In the genomic region with DNA sequence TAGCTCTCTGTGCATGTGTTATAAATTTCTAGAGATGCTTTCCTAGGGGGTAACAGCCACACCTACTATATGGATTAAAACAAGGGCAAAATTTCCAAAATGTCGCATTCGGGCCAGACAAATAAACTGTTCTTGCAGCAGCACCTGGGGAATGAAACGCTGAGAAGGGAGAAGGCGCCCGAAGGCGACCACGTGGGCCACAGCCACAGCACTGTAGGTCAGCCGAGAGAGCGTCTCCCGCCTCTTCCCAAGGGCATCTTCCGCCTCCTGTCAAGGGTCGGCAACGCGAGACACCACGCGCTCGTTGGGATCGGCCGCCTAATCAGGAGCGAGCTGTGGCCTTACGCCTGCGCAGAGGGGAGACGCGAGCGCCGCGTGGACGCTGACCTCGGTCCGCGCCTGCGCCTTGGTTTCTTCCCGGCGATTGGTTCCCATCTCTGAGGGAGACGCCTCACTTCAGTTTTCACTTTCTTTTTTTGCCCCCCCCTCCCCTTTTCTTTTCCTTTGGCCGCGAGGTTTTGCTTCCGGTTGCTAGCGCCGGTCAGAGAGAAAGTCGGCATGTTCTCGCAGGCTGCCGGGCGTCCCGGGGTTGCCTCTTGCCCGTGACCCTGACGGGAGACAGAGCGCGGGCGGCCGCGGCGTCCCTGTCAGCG, we compare ENCODE assay signal across 8 cellular contexts. TPM values are rescaled to one million over a fixed set of nuclear protein-coding genes. Genes with fewer than 3 reads are reported as not detected.
DNase-seq lines count a peak whose midpoint lies in the region; ATAC-seq, FAIRE-seq and TF ChIP-seq lines count a peak whose summit lies in the region.

A gene with protein sequence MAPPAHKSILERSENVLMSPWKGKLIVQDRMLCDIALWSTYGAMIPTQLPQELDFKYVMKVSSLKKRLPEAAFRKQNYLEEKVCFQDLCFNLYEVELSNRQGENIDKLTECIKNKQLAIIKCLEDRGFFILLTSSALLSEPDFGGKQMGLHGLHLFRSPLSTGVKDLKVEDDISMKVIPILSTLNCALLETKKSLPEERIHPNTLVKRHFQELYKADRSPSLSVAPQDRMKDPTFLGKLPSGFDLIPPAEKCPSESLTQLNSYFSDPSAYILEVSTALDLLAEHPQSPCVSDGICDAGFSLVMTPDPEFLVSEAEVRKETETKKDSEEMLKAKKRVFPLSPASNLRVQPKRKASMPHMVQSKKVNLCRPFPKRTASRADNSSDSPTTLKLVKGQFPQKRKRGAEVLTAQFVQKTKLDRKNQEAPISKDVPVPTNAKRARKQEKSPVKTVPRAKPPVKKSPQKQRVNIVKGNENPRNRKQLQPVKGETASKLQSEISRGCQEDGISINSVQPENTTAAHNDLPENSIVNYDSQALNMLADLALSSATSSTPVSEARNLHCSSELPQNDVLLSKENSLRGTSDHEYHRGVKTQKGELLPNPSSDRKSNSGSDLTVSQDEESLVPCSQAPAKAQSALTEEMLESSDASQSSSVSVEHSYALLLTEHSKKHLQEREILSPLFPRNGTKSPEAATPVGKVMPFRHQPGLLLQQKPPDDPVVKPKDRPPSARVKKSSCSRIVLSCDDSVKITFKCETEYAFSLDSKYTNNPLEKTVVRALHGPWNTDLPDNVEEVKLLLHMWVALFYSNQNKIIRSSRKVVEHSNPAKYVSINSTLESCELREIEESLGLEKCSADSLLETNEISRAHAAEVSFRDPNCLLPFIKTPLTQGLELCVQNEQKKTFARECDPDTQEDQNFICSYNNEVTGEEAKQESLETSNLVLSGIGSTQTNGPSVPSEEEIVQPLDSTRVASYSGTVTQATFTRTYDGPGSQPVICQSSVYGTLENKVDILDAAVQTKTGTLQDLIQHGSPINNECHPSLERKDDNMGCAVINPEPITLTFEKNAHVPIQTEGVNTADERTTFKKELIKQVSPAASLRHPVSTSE (N-terminal part only) (plus strand): TSS at position 521 of the 653 bp plus-strand sequence. CDS start 35,805 bp downstream, outside the sequence.

- dilution Hi-C loops in IMR-90 (cut with HindIII; ENCODE audit: low sequenced_read_pairs, unreplicated experiment), result no loop called here
- dilution Hi-C loops in endothelial cell of umbilical vein (cut with MboI; ENCODE audit: extremely low pct_ligation_motif_present, low sequenced_read_pairs), result no loop called here

- no peak within 1 kb of the TSS for H3K18ac ChIP-seq in IMR-90 (ENCODE audit: low read depth, low read length)

- WGBS in IMR-90 (ENCODE audit: extremely low coverage in 2 of 2, insufficient read length in 1 of 2), 2 experiments, result 3% methylated on average over 19 of the region's 54 CpGs; no CpG with 5 or more reads in 1 of the 2 experiments

- H2BK120ac ChIP-seq in IMR-90 (ENCODE audit: low read depth, low read length), result peak within 1 kb of the TSS; percentile 22

- peak within 1 kb of the TSS; percentile 77 for H3K23ac ChIP-seq in IMR-90 (ENCODE audit: low read depth, low read length)

- H4K5ac ChIP-seq in IMR-90 (ENCODE audit: low read depth, low read length), result peak within 1 kb of the TSS; percentile 72

- H3K4me3 ChIP-seq in IMR-90 (ENCODE audit: insufficient read depth, low read depth, low read length) (peak within 1 kb of the TSS; percentile 72), endothelial cell of umbilical vein (replicated peaks in 1 of 3; ENCODE audit: insufficient read depth in 1 of 3, low read depth in 1 of 3, low read length in 3 of 3) (peak within 1 kb of the TSS; percentile 62 to 97 (median 89))

- no peak within 1 kb of the TSS for H2BK15ac ChIP-seq in IMR-90 (ENCODE audit: low read depth, low read length)

- H3K27ac ChIP-seq in IMR-90 (ENCODE audit: insufficient read depth, low read length), result peak within 1 kb of the TSS; percentile 48
- peak within 1 kb of the TSS; percentile 68 for H3K27ac ChIP-seq in endothelial cell of umbilical vein (ENCODE audit: insufficient read depth, low read depth, low read length)

- H4K20me1 ChIP-seq in IMR-90 (ENCODE audit: insufficient read depth, low read length) (peaks cover 22% of the 10 kb centered on the region; the same call in 1 of the 2 replicates), endothelial cell of umbilical vein (replicated peaks; ENCODE audit: control insufficient read depth, extremely low read depth, insufficient read depth, low read length) (no peaks in the 10 kb centered on the region)

- CTCF ChIA-PET in IMR-90 (lab: Yijun Ruan, JAX), result interaction anchor here (1.4 kb wide), 1 partner anchor 9 kb away, joined by 5 read pairs; no protein-coding TSS in a partner anchor
- CTCF ChIA-PET in endothelial cell of umbilical vein (lab: Charles Lee), result interaction anchor here (1.2 to 1.4 kb wide), 3 partner anchors 54 to 189 kb away, joined by 3 read pairs; no protein-coding TSS in a partner anchor

- H3K14ac ChIP-seq in IMR-90 (replicated peaks; ENCODE audit: low read depth, low read length), result peak within 1 kb of the TSS; percentile 70

- DNase-seq in D721Med (ENCODE audit: insufficient read length, low spot score) (peak; percentile 80), IMR-90 (peak; percentile 95), OCI-M1 (lab: John Stamatoyannopoulos, UW) (peak; percentile 99), activated T-cell treated with anti-CD3 and anti-CD28 coated beads for 24 hours (ENCODE audit: low read depth) (peak; percentile 97), endothelial cell of umbilical vein (ENCODE audit: low read depth, low spot score) (peak; percentile 99), midbrain (lab: John Stamatoyannopoulos, UW) (peak; percentile 98)
- peak; percentile 93 for DNase-seq in stimulated activated CD8-positive, alpha-beta memory T cell treated with anti-CD3 and anti-CD28 coated beads, Interleukin-2, amount 100 ng/mL, for 1 hour (ENCODE audit: low read depth in 2 of 2)

- TF ChIP-seq CTCF in D721Med (IDR thresholded peaks at IDR 0.05; ENCODE audit: insufficient read depth, missing control alignments) (no peak), IMR-90 (conservative IDR thresholded peaks at IDR 0.05; ENCODE audit: low read depth, low read length) (no peak), endothelial cell of umbilical vein (IDR thresholded peaks at IDR 0.05; ENCODE audit: extremely low read depth in 1 of 2, insufficient read depth in 1 of 2, low read depth in 1 of 2, low read length in 2 of 2) (no peak)

- H2AFZ ChIP-seq in IMR-90 (replicated peaks; ENCODE audit: low read length, poor library complexity) (peak within 1 kb of the TSS; percentile 99), endothelial cell of umbilical vein (ENCODE audit: low read depth, low read length) (peak within 1 kb of the TSS; percentile 86)

- no peak within 1 kb of the TSS for H2AK5ac ChIP-seq in IMR-90 (ENCODE audit: low read depth, low read length)

- BruUV-seq in IMR-90 (replicated peaks; lab: Mats Ljungman, UMichigan), result no TSS peak
- TSS peak; percentile 58 for BruUV-seq in endothelial cell of umbilical vein (replicated peaks; lab: Mats Ljungman, UMichigan)

- H4K8ac ChIP-seq in IMR-90 (ENCODE audit: low read depth in 2 of 2, low read length in 2 of 2), result peak within 1 kb of the TSS; percentile 80 to 99

- peak within 1 kb of the TSS; percentile 49 for H3K56ac ChIP-seq in IMR-90 (ENCODE audit: extremely low read depth, insufficient read depth, low read length)

- no peak within 1 kb of the TSS for H2BK20ac ChIP-seq in IMR-90 (ENCODE audit: low read depth, low read length)

- POLR2A ChIA-PET in IMR-90 (lab: Charles Lee; ENCODE audit: unreplicated experiment) (interaction anchor here (0.6 kb wide), 2 partner anchors 19 to 237 kb away, joined by 3 read pairs; no protein-coding TSS in a partner anchor), endothelial cell of umbilical vein (lab: Charles Lee) (no interaction called here)

- H3K9me3 ChIP-seq in IMR-90 (ENCODE audit: control insufficient read depth, insufficient read depth, low read length) (no peaks in the 10 kb centered on the region), endothelial cell of umbilical vein (replicated peaks; ENCODE audit: control insufficient read depth, insufficient read depth, low read length) (no peaks in the 10 kb centered on the region)

- no peak for TF ChIP-seq RAD21 in IMR-90 (IDR thresholded peaks at IDR 0.05; ENCODE audit: low read length)

- H3K9ac ChIP-seq in IMR-90 (ENCODE audit: low read depth, low read length), result peak within 1 kb of the TSS; percentile 75
- peak within 1 kb of the TSS; percentile 79 for H3K9ac ChIP-seq in endothelial cell of umbilical vein (replicated peaks; ENCODE audit: extremely low read depth, insufficient read depth, low read length)

- TF ChIP-seq POLR2A in IMR-90 (IDR thresholded peaks at IDR 0.05; ENCODE audit: low read depth, low read length) (peak; percentile 86), endothelial cell of umbilical vein (IDR thresholded peaks at IDR 0.05; ENCODE audit: low read depth, low read length) (peak; percentile 60)

- FAIRE-seq in D721Med (lab: Jason Lieb, UNC) (no peak), endothelial cell of umbilical vein (lab: Jason Lieb, UNC) (peak; percentile 98)

- peak within 1 kb of the TSS; percentile 52 for H3K4ac ChIP-seq in IMR-90 (ENCODE audit: low read depth, low read length)

- H3K79me2 ChIP-seq in endothelial cell of umbilical vein (ENCODE audit: control insufficient read depth, insufficient read depth, low read length), result peaks cover 46% of the 10 kb centered on the region

- H3K9me1 ChIP-seq in IMR-90 (ENCODE audit: insufficient read depth, low read length) (no peaks in the 10 kb centered on the region), endothelial cell of umbilical vein (replicated peaks; ENCODE audit: control insufficient read depth, extremely low read depth, insufficient read depth, low read length) (no peaks in the 10 kb centered on the region)

- peak within 1 kb of the TSS; percentile 33 for H2BK5ac ChIP-seq in IMR-90 (ENCODE audit: low read depth, low read length, poor library complexity, severe bottlenecking)

- H3K36me3 ChIP-seq in IMR-90 (ENCODE audit: control insufficient read depth, insufficient read depth, low read length), result peaks cover 1% of the 10 kb centered on the region; the same call in 1 of the 2 replicates
- no peaks in the 10 kb centered on the region for H3K36me3 ChIP-seq in endothelial cell of umbilical vein (ENCODE audit: control insufficient read depth in 2 of 2, extremely low read depth in 1 of 2, insufficient read depth in 2 of 2, low read length in 2 of 2)

- H3K4me2 ChIP-seq in IMR-90 (ENCODE audit: low read depth, low read length) (peak within 1 kb of the TSS; percentile 90), endothelial cell of umbilical vein (ENCODE audit: insufficient read depth, low read length) (peak within 1 kb of the TSS; percentile 96)

- H3K79me1 ChIP-seq in IMR-90 (ENCODE audit: low read depth in 1 of 2, low read length in 2 of 2), result peaks cover 0 to 19% of the 10 kb centered on the region in 2 experiments; a peak in 2 of 4 replicates

- H3K4me1 ChIP-seq in IMR-90 (ENCODE audit: control insufficient read depth, insufficient read depth, low read length) (no peaks in the 10 kb centered on the region), endothelial cell of umbilical vein (ENCODE audit: control insufficient read depth, extremely low read depth, insufficient read depth, low read length) (peaks cover 9% of the 10 kb centered on the region)

- peak within 1 kb of the TSS; percentile 70 for H4K91ac ChIP-seq in IMR-90 (ENCODE audit: insufficient read depth, low read depth, low read length)

- no peaks in the 10 kb centered on the region for H3K27me3 ChIP-seq in IMR-90 (ENCODE audit: control insufficient read depth, insufficient read depth, low read length)
- H3K27me3 ChIP-seq in endothelial cell of umbilical vein (ENCODE audit: control insufficient read depth in 2 of 2, insufficient read depth in 2 of 2, low read length in 2 of 2), result peaks cover 6 to 17% of the 10 kb centered on the region in 2 experiments

- in situ Hi-C loops in IMR-90 (cut with MboI; ENCODE audit: low sequenced_read_pairs), result loop anchor here (10.0 kb wide), 1 partner anchor 200 kb away; a partner anchor contains a TSS

- H2AK9ac ChIP-seq in IMR-90 (replicated peaks; ENCODE audit: low read depth, low read length, poor library complexity), result peak within 1 kb of the TSS; percentile 97

- ATAC-seq in GM21526 (IDR thresholded peaks at IDR 0.05; ENCODE audit: low FRiP score, unreplicated experiment) (peak; percentile 70), IMR-90 (ENCODE audit: low read depth) (peak; percentile 96)

- intact Hi-C loops in IMR-90 (cut with micrococcal nuclease), result loop anchor here (2.0 kb wide), 1 partner anchor 56 kb away; no protein-coding TSS in a partner anchor
- intact Hi-C loops in endothelial cell of umbilical vein (cut with micrococcal nuclease), result loop anchor here (1.0 to 2.0 kb wide), 4 partner anchors 17 to 238 kb away; a partner anchor contains a TSS

RNA-seq across cellular contexts. Expression of the gene that starts here (rescaled TPM):
- total RNA-seq in IMR-90 (2012; rRNA removed), result 53.6 and 64.7 TPM in 2 replicates
- 18.0 and 19.4 TPM in 2 replicates for polyA plus RNA-seq in IMR-90 (2012; rRNA removed)
- polyA plus RNA-seq in IMR-90 (2012; cell fraction: cytosol; rRNA removed), result 3.2 TPM in 2 replicates
- polyA plus RNA-seq in IMR-90 (2012; cell fraction: nucleus; rRNA removed; ENCODE audit: low replicate concordance), result 11.3 and 61.2 TPM in 2 replicates
- total RNA-seq in endothelial cell of umbilical vein, result 48.9 and 49.9 TPM in 2 replicates
- 10.0 and 13.6 TPM in 2 replicates for polyA plus RNA-seq in endothelial cell of umbilical vein
- polyA plus RNA-seq in endothelial cell of umbilical vein (2011; cell fraction: cytosol; rRNA removed), result 12.3 and 13.9 TPM in 2 replicates
- polyA plus RNA-seq in endothelial cell of umbilical vein (2011; cell fraction: nucleus; rRNA removed), result 55.8 and 70.0 TPM in 2 replicates
- 27.5 and 39.0 TPM in 2 replicates for polyA plus RNA-seq in endothelial cell of umbilical vein (2012)
- 37.3 and 40.6 TPM in 2 replicates for polyA minus RNA-seq in endothelial cell of umbilical vein
- 41.3 TPM for polyA minus RNA-seq in endothelial cell of umbilical vein (2011; cell fraction: cytosol; rRNA and poly(A)+ RNA removed)
- polyA minus RNA-seq in endothelial cell of umbilical vein (2011; cell fraction: nucleus; rRNA and poly(A)+ RNA removed), result 59.6 and 103 TPM in 2 replicates

Comparison
In these comparisons a context has a peak if more than half of its experiments do, and no peak if none do; other contexts are left out.
1. Peak in every context shown above with its lines: DNase-seq, ATAC-seq, H3K4me3 ChIP-seq and H3K27ac ChIP-seq.